Comparison of ENCODE assay signal across 8 cellular contexts in genomic region chr16:66315210-66315825, GRCh38. TPM values are rescaled to one million over a fixed set of nuclear protein-coding genes. Genes with fewer than 3 reads are reported as not detected.
DNase-seq lines count a peak whose midpoint lies in the region; ATAC-seq and TF ChIP-seq lines count a peak whose summit lies in the region.

No MANE protein-coding gene starts in this region.

- no peaks in the 10 kb centered on the region for H3K9me3 ChIP-seq in mucosa of descending colon

- CTCF ChIA-PET in activated CD8-positive, alpha-beta T cell treated with anti-CD3 and anti-CD28 coated beads, Interleukin-2, amount 10 ng/mL, durations not matched to agents 7 days and 5 days (lab: Charles Lee), result interaction anchor here (1.2 to 3.2 kb wide), 5 partner anchors 27 to 42 kb away, joined by 3 to 24 read pairs (median 10); no protein-coding TSS in a partner anchor

- no peaks in the 10 kb centered on the region for H3K36me3 ChIP-seq in mucosa of descending colon (ENCODE audit: low read depth)

- H3K4me3 ChIP-seq in mucosa of descending colon, result no peak overlapping the region

- H3K27me3 Mint-ChIP-seq in activated CD8-positive, alpha-beta T cell treated with anti-CD3 and anti-CD28 coated beads, Interleukin-2, amount 10 ng/mL, durations not matched to agents 7 days and 5 days (ENCODE audit: low read depth), result peaks cover 5% of the 10 kb centered on the region
- peaks cover 4% of the 10 kb centered on the region for H3K27me3 Mint-ChIP-seq in endothelial cell (ENCODE audit: unreplicated experiment)

- H3K4me1 Mint-ChIP-seq in activated CD8-positive, alpha-beta T cell treated with anti-CD3 and anti-CD28 coated beads, Interleukin-2, amount 10 ng/mL, durations not matched to agents 7 days and 5 days (ENCODE audit: low read depth), result no peaks in the 10 kb centered on the region
- H3K4me1 Mint-ChIP-seq in endothelial cell (ENCODE audit: unreplicated experiment), result peaks cover 13% of the 10 kb centered on the region

- POLR2A ChIA-PET in activated CD8-positive, alpha-beta T cell treated with anti-CD3 and anti-CD28 coated beads, Interleukin-2, amount 10 ng/mL, durations not matched to agents 7 days and 5 days (lab: Charles Lee), result no interaction called here

- no peak overlapping the region for H3K27ac Mint-ChIP-seq in activated CD8-positive, alpha-beta T cell treated with anti-CD3 and anti-CD28 coated beads, Interleukin-2, amount 10 ng/mL, durations not matched to agents 7 days and 5 days
- H3K27ac Mint-ChIP-seq in endothelial cell (ENCODE audit: unreplicated experiment), result no peak overlapping the region

- no peaks in the 10 kb centered on the region for H3K9me3 Mint-ChIP-seq in activated CD8-positive, alpha-beta T cell treated with anti-CD3 and anti-CD28 coated beads, Interleukin-2, amount 10 ng/mL, durations not matched to agents 7 days and 5 days (ENCODE audit: insufficient read depth)
- H3K9me3 Mint-ChIP-seq in endothelial cell (ENCODE audit: unreplicated experiment), result no peaks in the 10 kb centered on the region

- intact Hi-C loops in mucosa of descending colon (cut with DNase I, micrococcal nuclease), result no loop called here

- H3K4me3 Mint-ChIP-seq in activated CD8-positive, alpha-beta T cell treated with anti-CD3 and anti-CD28 coated beads, Interleukin-2, amount 10 ng/mL, durations not matched to agents 7 days and 5 days, result no peak overlapping the region
- H3K4me3 Mint-ChIP-seq in endothelial cell (ENCODE audit: unreplicated experiment), result no peak overlapping the region

- ATAC-seq in GM19452 (IDR thresholded peaks at IDR 0.05; ENCODE audit: unreplicated experiment), result peak; percentile 81
- peak; percentile 93 for ATAC-seq in HG03469 (IDR thresholded peaks at IDR 0.05; ENCODE audit: unreplicated experiment)
- ATAC-seq in activated CD8-positive, alpha-beta T cell treated with anti-CD3 and anti-CD28 coated beads, Interleukin-2, amount 10 ng/mL, durations not matched to agents 7 days and 5 days, result peak; percentile 94
- peak; percentile 95 for ATAC-seq in mucosa of descending colon

- no peaks in the 10 kb centered on the region for H3K36me3 Mint-ChIP-seq in activated CD8-positive, alpha-beta T cell treated with anti-CD3 and anti-CD28 coated beads, Interleukin-2, amount 10 ng/mL, durations not matched to agents 7 days and 5 days (ENCODE audit: low read depth)
- H3K36me3 Mint-ChIP-seq in endothelial cell (ENCODE audit: low read depth, unreplicated experiment), result peaks cover 5% of the 10 kb centered on the region

- TF ChIP-seq CTCF in endothelial cell (IDR thresholded peaks at IDR 0.05; ENCODE audit: unreplicated experiment), result peak; percentile 95
- TF ChIP-seq CTCF in mucosa of descending colon (IDR thresholded peaks at IDR 0.05), result peak; percentile 90

- peaks cover 4% of the 10 kb centered on the region for H3K4me1 ChIP-seq in mucosa of descending colon (ENCODE audit: low read depth)

- DNase-seq in COLO668 (lab: John Stamatoyannopoulos, UW; ENCODE audit: unreplicated experiment), result peak; percentile 55
- DNase-seq in NCI-H82 (lab: John Stamatoyannopoulos, UW), result peak; percentile 87
- peak; percentile 70 for DNase-seq in activated CD8-positive, alpha-beta T cell treated with anti-CD3 and anti-CD28 coated beads, Interleukin-2, amount 10 ng/mL, durations not matched to agents 7 days and 5 days
- DNase-seq in endothelial cell (ENCODE audit: low spot score), result peak; percentile 68
- DNase-seq in mucosa of descending colon, result peak in 2 of 3 donors; percentile 47 to 78
- DNase-seq in stimulated activated CD8-positive, alpha-beta memory T cell treated with anti-CD3 and anti-CD28 coated beads, Interleukin-7, amount 100 ng/mL, for 48 hours (ENCODE audit: extremely low read depth in 1 of 2, low read depth in 1 of 2), result peak; percentile 4 to 7

RNA-seq across cellular contexts. Expression of gene CDH5, which starts 51.2 kb away (rescaled TPM):
- total RNA-seq in activated CD8-positive, alpha-beta T cell treated with anti-CD3 and anti-CD28 coated beads, Interleukin-2, amount 10 ng/mL, durations not matched to agents 7 days and 5 days, result not detected
- total RNA-seq in endothelial cell (ENCODE audit: unreplicated experiment), result 1,308 TPM
- total RNA-seq in mucosa of descending colon, result 10 to 100 TPM in 2 of 3 donors, 1 to 10 TPM in 1; 5.5 to 17.0 (median 10.2) TPM

Comparison
In these comparisons a context has a peak if more than half of its experiments do, and no peak if none do; other contexts are left out.
1. DNase-seq: peak in every context shown above with its lines; median percentile 87 in NCI-H82; 70 in activated CD8-positive, alpha-beta T cell treated with anti-CD3 and anti-CD28 coated beads, Interleukin-2, amount 10 ng/mL, durations not matched to agents 7 days and 5 days; 68 in endothelial cell; 62 in mucosa of descending colon; 55 in COLO668; 6 in stimulated activated CD8-positive, alpha-beta memory T cell treated with anti-CD3 and anti-CD28 coated beads, Interleukin-7, amount 100 ng/mL, for 48 hours.
2. RNA of gene CDH5, which starts 51.2 kb away (total RNA-seq): 1,308 TPM in endothelial cell (single experiment); 5.5 to 17.0 TPM in mucosa of descending colon and not detected in activated CD8-positive, alpha-beta T cell treated with anti-CD3 and anti-CD28 coated beads, Interleukin-2, amount 10 ng/mL, durations not matched to agents 7 days and 5 days; every median in the first group is over 10 times any median in the second.
3. Peak in every context shown above with its lines, with median percentiles within 50 percentile points of each other: ATAC-seq.